34 cellular contexts compared by ENCODE assay signal in the genomic region with DNA sequence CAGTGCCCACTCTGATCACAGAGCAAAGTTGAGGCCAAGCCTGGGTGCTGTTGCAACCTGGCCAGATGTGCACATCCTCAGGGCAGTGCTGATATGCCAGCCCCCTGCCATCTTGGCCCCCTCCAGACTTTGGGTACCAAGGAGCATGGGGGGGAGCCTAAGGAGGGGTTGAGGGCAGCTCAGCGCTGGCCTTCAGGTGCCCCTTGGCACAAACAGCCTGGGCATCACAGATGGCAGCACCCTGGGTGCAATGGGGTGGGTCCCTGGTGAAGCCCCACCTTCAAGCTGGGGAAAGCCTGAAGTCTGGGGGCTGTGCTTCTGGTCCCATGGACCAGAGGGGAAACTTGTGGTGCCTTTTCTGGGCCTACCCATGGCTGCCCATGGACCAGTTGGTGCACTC.
"Had no signal": no experiment of that assay in that cellular context is flagged by ENCODE, and none has a peak within 500 bp of the region (broad histone marks: within the 10 kb centered on the region; RNA-seq: fewer than 3 reads in every experiment).

No MANE protein-coding gene starts in this region.

- H3K27me3 ChIP-seq: MG63 had no signal

- H3K4me3 ChIP-seq: MG63 had no signal

- DNase-seq: Kasumi-1, KG1, MG63, MM.1S, NCI-H1048, NCI-H1092, NCI-H1092 treated with DMSO at 0.1 percent for 48 hours, NCI-H1105, NCI-H1105 treated with DMSO at 0.1 percent for 48 hours, NCI-H1417, NCI-H1417 treated with DMSO at 0.1 percent for 48 hours, NCI-H1436, NCI-H1436 treated with DMSO at 0.1 percent for 48 hours, NCI-H146, NCI-H1694, NCI-H1694 treated with DMSO at 0.1 percent for 48 hours, NCI-H187, NCI-H187 treated with DMSO at 0.1 percent for 48 hours, NCI-H1930, NCI-H2029, NCI-H2029 treated with DMSO at 0.1 percent for 48 hours, NCI-H2081, NCI-H2081 treated with DMSO at 0.1 percent for 48 hours, NCI-H2107, NCI-H2171, NCI-H2171 treated with DMSO at 0.1 percent for 48 hours, NCI-H2227 treated with DMSO at 0.1 percent for 48 hours, NCI-H226, NCI-H345, NCI-H446, NCI-H446 treated with DMSO at 0.1 percent for 48 hours, NCI-H510A, NCI-H510A treated with DMSO at 0.1 percent for 48 hours had no signal

- H3K9me3 ChIP-seq: MG63 had no signal

- H3K9ac ChIP-seq: KMS-11 had no signal

- H3K4me2 ChIP-seq: KMS-11 had no signal

- H3K27ac ChIP-seq: KMS-11 had no signal

- H3K36me3 ChIP-seq: MG63 had no signal
